26 cellular contexts compared by ENCODE assay signal in the genomic region with DNA sequence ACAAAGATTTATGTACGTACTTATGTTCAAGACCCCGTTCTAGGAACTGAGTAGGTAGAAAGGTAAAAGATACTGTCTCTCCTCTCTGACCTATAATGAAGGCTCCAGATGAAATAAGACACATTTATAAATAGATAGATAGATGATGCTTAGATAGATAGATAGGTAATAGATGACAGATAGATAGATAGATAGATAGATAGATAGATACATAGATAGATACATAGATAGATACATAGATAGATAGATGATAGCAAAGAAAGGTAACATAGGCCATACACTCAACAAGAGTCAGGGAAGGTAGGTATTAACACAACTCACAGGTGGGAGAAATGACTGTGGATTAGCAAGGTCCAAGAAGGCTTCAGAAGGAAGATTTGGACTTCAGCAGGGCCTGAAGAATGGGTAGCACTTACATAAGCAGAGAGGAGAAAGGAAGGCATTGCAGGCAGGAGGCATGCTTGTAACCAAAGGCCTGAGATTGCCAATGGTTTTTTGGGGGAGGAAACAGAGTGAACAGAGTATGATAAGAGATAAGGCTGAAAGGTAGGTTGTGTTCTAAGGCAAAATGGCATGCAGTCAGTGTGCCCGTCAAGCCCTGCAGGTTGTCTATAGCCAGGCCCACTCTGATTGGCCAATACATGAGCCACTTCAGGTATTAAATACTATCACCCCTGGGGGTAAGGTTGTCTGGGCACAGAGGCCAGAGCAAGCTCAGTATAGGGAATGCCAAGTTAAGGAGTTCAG. TPM values are rescaled to one million over a fixed set of nuclear protein-coding genes. Genes with fewer than 3 reads are reported as not detected.
"Had no signal": no experiment of that assay in that cellular context is flagged by ENCODE, and none has a peak within 500 bp of the region (broad histone marks: within the 10 kb centered on the region; RNA-seq: fewer than 3 reads in every experiment).

No MANE protein-coding gene starts in this region.

- H3K9me3 Mint-ChIP-seq: activated CD4-positive, alpha-beta T cell treated with anti-CD3 and anti-CD28 coated beads, Interleukin-2, amount 10 ng/mL, durations not matched to agents 7 days and 5 days; activated CD8-positive, alpha-beta T cell treated with anti-CD3 and anti-CD28 coated beads for 36 hours; activated T-helper 1 cell treated with anti-CD3 and anti-CD28 coated beads, Interleukin-12 subunit alpha, Interleukin-12 subunit beta, Interleukin-2, Interleukin-4 antibody, amounts not matched to agents 30 ng/mL and 10 ng/mL and 1 ng/mL, durations not matched to agents 14 hours and 24 hours and 36 hours; effector memory CD8-positive, alpha-beta T cell; immature natural killer cell; natural killer cell had no signal

- H3K36me3 ChIP-seq: breast epithelium, colonic mucosa, esophagus muscularis mucosa, sigmoid colon, thoracic aorta had no signal

- DNase-seq: activated CD4-positive, alpha-beta T cell treated with anti-CD3 and anti-CD28 coated beads, Interleukin-2, amount 10 ng/mL, durations not matched to agents 7 days and 5 days; activated CD8-positive, alpha-beta T cell treated with anti-CD3 and anti-CD28 coated beads for 36 hours; activated naive CD8-positive, alpha-beta T cell treated with anti-CD3 and anti-CD28 coated beads for 36 hours; amniotic stem cell; colonic mucosa; dorsolateral prefrontal cortex; effector memory CD8-positive, alpha-beta T cell; glutamatergic neuron; immature natural killer cell; left ventricle myocardium superior; mammary epithelial cell; midbrain; natural killer cell; retina; sigmoid colon; stimulated activated CD4-positive, alpha-beta T cell treated with anti-CD3 and anti-CD28 coated beads, Interleukin-2, amount 100 ng/mL, for 48 hours; stimulated activated naive CD4-positive, alpha-beta T cell had no signal

- H2AFZ ChIP-seq: hepatocyte had no signal

- H3K27ac ChIP-seq: colonic mucosa, dorsolateral prefrontal cortex, esophagus muscularis mucosa, hepatocyte, sigmoid colon, thoracic aorta had no signal

- H3K27me3 ChIP-seq: breast epithelium, colonic mucosa, esophagus muscularis mucosa, sigmoid colon had no signal

- H3K4me3 Mint-ChIP-seq: activated CD4-positive, alpha-beta T cell treated with anti-CD3 and anti-CD28 coated beads, Interleukin-2, amount 10 ng/mL, durations not matched to agents 7 days and 5 days; activated CD8-positive, alpha-beta T cell treated with anti-CD3 and anti-CD28 coated beads for 36 hours; activated naive CD8-positive, alpha-beta T cell treated with anti-CD3 and anti-CD28 coated beads for 36 hours; activated T-helper 1 cell treated with anti-CD3 and anti-CD28 coated beads, Interleukin-12 subunit alpha, Interleukin-12 subunit beta, Interleukin-2, Interleukin-4 antibody, amounts not matched to agents 30 ng/mL and 10 ng/mL and 1 ng/mL, durations not matched to agents 14 hours and 24 hours and 36 hours; effector memory CD8-positive, alpha-beta T cell; immature natural killer cell; natural killer cell; type B pancreatic cell had no signal

- ATAC-seq: activated CD8-positive, alpha-beta T cell treated with anti-CD3 and anti-CD28 coated beads for 36 hours; effector memory CD8-positive, alpha-beta T cell; left ventricle myocardium superior; natural killer cell had no signal

- H3K79me2 ChIP-seq: hepatocyte had no signal

- H3K9me3 ChIP-seq: breast epithelium, colonic mucosa, esophagus muscularis mucosa, sigmoid colon, thoracic aorta had no signal

- H3K27ac Mint-ChIP-seq: activated CD4-positive, alpha-beta T cell treated with anti-CD3 and anti-CD28 coated beads, Interleukin-2, amount 10 ng/mL, durations not matched to agents 7 days and 5 days; activated CD8-positive, alpha-beta T cell treated with anti-CD3 and anti-CD28 coated beads for 36 hours; activated naive CD8-positive, alpha-beta T cell treated with anti-CD3 and anti-CD28 coated beads for 36 hours; activated T-helper 1 cell treated with anti-CD3 and anti-CD28 coated beads, Interleukin-12 subunit alpha, Interleukin-12 subunit beta, Interleukin-2, Interleukin-4 antibody, amounts not matched to agents 30 ng/mL and 10 ng/mL and 1 ng/mL, durations not matched to agents 14 hours and 24 hours and 36 hours; effector memory CD8-positive, alpha-beta T cell; immature natural killer cell; natural killer cell; type B pancreatic cell had no signal

- FAIRE-seq: frontal cortex, TTC549 had no signal

- H3K27me3 Mint-ChIP-seq: activated CD4-positive, alpha-beta T cell treated with anti-CD3 and anti-CD28 coated beads, Interleukin-2, amount 10 ng/mL, durations not matched to agents 7 days and 5 days; activated CD8-positive, alpha-beta T cell treated with anti-CD3 and anti-CD28 coated beads for 36 hours; activated naive CD8-positive, alpha-beta T cell treated with anti-CD3 and anti-CD28 coated beads for 36 hours; effector memory CD8-positive, alpha-beta T cell had no signal

- H3K36me3 Mint-ChIP-seq: activated naive CD8-positive, alpha-beta T cell treated with anti-CD3 and anti-CD28 coated beads for 36 hours; immature natural killer cell; natural killer cell; type B pancreatic cell had no signal

- H3K4me3 ChIP-seq: breast epithelium, colonic mucosa, dorsolateral prefrontal cortex, esophagus muscularis mucosa, hepatocyte, sigmoid colon, smooth muscle cell, thoracic aorta had no signal

- H3K4me1 ChIP-seq: breast epithelium, colonic mucosa, esophagus muscularis mucosa, sigmoid colon had no signal

- H3K4me2 ChIP-seq: hepatocyte, smooth muscle cell had no signal

- H3K4me1 Mint-ChIP-seq: immature natural killer cell, natural killer cell had no signal

RNA-seq across cellular contexts. Expression of gene MYB, which starts 7.7 kb away (rescaled TPM):
- total RNA-seq: thoracic aorta had no signal
